In genomic region chr17:50268632-50269287, GRCh38 we compare ENCODE assay signal across 22 cellular contexts. TPM values are rescaled to one million over a fixed set of nuclear protein-coding genes. Genes with fewer than 3 reads are reported as not detected.
DNase-seq lines count a peak whose midpoint lies in the region; ATAC-seq, FAIRE-seq and TF ChIP-seq lines count a peak whose summit lies in the region.
"Had no signal": no experiment of that assay in that cellular context is flagged by ENCODE, and none has a peak within 500 bp of the region (broad histone marks: within the 10 kb centered on the region; RNA-seq: fewer than 3 reads in every experiment).

No MANE protein-coding gene starts in this region.

- H3K4me3 ChIP-seq in K562 = no peak overlapping the region
- no peak overlapping the region for H3K4me3 ChIP-seq in kidney (ENCODE audit: low read length in 2 of 2)
- H3K4me3 ChIP-seq in suprapubic skin = no peak overlapping the region
- H3K4me3 ChIP-seq: body of pancreas had no signal

- no peaks in the 10 kb centered on the region for H4K20me1 ChIP-seq in K562 (replicated peaks; ENCODE audit: control insufficient read depth, insufficient read depth, low read length)

- TF ChIP-seq EP300 in K562 (IDR thresholded peaks at IDR 0.05; ENCODE audit: low read length) = no peak
- TF ChIP-seq EP300 in suprapubic skin (IDR thresholded peaks at IDR 0.05) = no peak

- H3K9me1 ChIP-seq in K562 (ENCODE audit: control insufficient read depth, insufficient read depth, low read length) = no peaks in the 10 kb centered on the region

- no TSS peak for BruUV-seq in K562 (replicated peaks; lab: Mats Ljungman, UMichigan)

- no peak for ATAC-seq in K562
- ATAC-seq: body of pancreas; stimulated activated naive CD8-positive, alpha-beta T cell treated with anti-CD3 and anti-CD28 coated beads, Interleukin-15, Interleukin-2, amounts not matched to agents 100 U/mL and 50 U/mL, for 24 hours had no signal

- 12% methylated on average over 9 of the region's 9 CpGs for WGBS in K562 (ENCODE audit: insufficient coverage, low coverage, missing lambda C conversion rate)
- WGBS in suprapubic skin = 67% methylated on average over 9 of the region's 9 CpGs

- no peak overlapping the region for H3K27ac ChIP-seq in K562 (ENCODE audit: extremely low read depth, low read depth, low read length)
- no peak overlapping the region for H3K27ac ChIP-seq in kidney (ENCODE audit: low read depth in 2 of 2, low read length in 2 of 2)
- peak overlapping the region; percentile 26 for H3K27ac ChIP-seq in suprapubic skin
- H3K27ac ChIP-seq: 22Rv1, body of pancreas had no signal

- FAIRE-seq in K562 (lab: Jason Lieb, UNC) (no peak), kidney (lab: Jason Lieb, UNC) (no peak)
- FAIRE-seq: small intestine had no signal

- TF ChIP-seq CTCF in K562 (IDR thresholded peaks at IDR 0.05 in 2 of 3, conservative IDR thresholded peaks at IDR 0.05 in 1 of 3; ENCODE audit: insufficient read depth in 2 of 3, low read depth in 1 of 3, low read length in 3 of 3) (no peak), kidney (IDR thresholded peaks at IDR 0.05; ENCODE audit: borderline replicate concordance, extremely low read depth, insufficient read depth) (no peak), suprapubic skin (IDR thresholded peaks at IDR 0.05) (no peak)

- H3K27me3 ChIP-seq in K562 (ENCODE audit: control insufficient read depth in 2 of 2, insufficient read depth in 2 of 2, low read length in 2 of 2) = peaks cover 0 to 20% of the 10 kb centered on the region in 2 experiments; a peak in 4 of 5 replicates
- H3K27me3 ChIP-seq in suprapubic skin = peaks cover 6% of the 10 kb centered on the region

- H3K79me2 ChIP-seq in K562 (ENCODE audit: control insufficient read depth, insufficient read depth, low read length) = no peaks in the 10 kb centered on the region

- POLR2A ChIA-PET in K562 (lab: Yijun Ruan, JAX) = interaction anchor here (1.0 kb wide), 2 partner anchors 9 to 10 kb away, joined by 3 to 6 read pairs; no protein-coding TSS in a partner anchor

- no peak overlapping the region for H2AFZ ChIP-seq in K562 (ENCODE audit: low read depth, low read length)

- intact Hi-C loops in K562 (cut with micrococcal nuclease) = no loop called here
- intact Hi-C loops in kidney (cut with DNase I) = no loop called here

- CTCF ChIA-PET in K562 (lab: Yijun Ruan, JAX; ENCODE audit: low intra/inter-chr PET ratio) = interaction anchor here (6.8 kb wide), 1 partner anchor 68 kb away, joined by 147 read pairs; the partner anchor contains the start of gene COL1A1

- DNase-seq in activated CD4-positive, CD25-positive, alpha-beta regulatory T cell treated with anti-CD3 and anti-CD28 coated beads, Interleukin-2, amount 50 U/mL, for 72 hours = peak; percentile 4
- DNase-seq in activated CD4-positive, CD25-positive, alpha-beta regulatory T cell (lab: John Stamatoyannopoulos, UW) = no peak
- DNase-seq in K562 (ENCODE audit: extremely low read depth in 1 of 4, low spot score in 3 of 4) (peak in 1 of 4 experiments; percentile 5), kidney (peak; percentile 19), suprapubic skin (ENCODE audit: low spot score in 2 of 2) (peak in 1 of 2 donors; percentile 55), NCI-H2029 treated with DMSO at 0.1 percent for 48 hours (lab: John Stamatoyannopoulos, UW) (no peak), OCI-M1 (lab: John Stamatoyannopoulos, UW) (no peak), nucleus accumbens (lab: John Stamatoyannopoulos, UW) (no peak)
- DNase-seq: activated CD4-positive, alpha-beta T cell treated with anti-CD3 and anti-CD28 coated beads, Interleukin-2, amount 50 U/mL, for 4 hours; activated gamma-delta T cell; body of pancreas; CD4-positive, alpha-beta memory T cell; effector CD8-positive, alpha-beta T cell; EL; foreskin fibroblast; mesendoderm; NCI-H1092; NCI-H2171 treated with DMSO at 0.1 percent for 48 hours; SHP77; small intestine; stimulated activated naive CD8-positive, alpha-beta T cell treated with anti-CD3 and anti-CD28 coated beads, Interleukin-15, Interleukin-2, amounts not matched to agents 100 U/mL and 50 U/mL, for 24 hours had no signal

- TF ChIP-seq POLR2A in K562 (conservative IDR thresholded peaks at IDR 0.05) = no peak
- no peak for TF ChIP-seq POLR2A in suprapubic skin (IDR thresholded peaks at IDR 0.05)

- no peaks in the 10 kb centered on the region for H3K36me3 ChIP-seq in K562 (ENCODE audit: control insufficient read depth, insufficient read depth, low read length)
- H3K36me3 ChIP-seq in kidney (ENCODE audit: control insufficient read depth in 1 of 2, insufficient read depth in 2 of 2, low read length in 2 of 2) = no peaks in the 10 kb centered on the region
- no peaks in the 10 kb centered on the region for H3K36me3 ChIP-seq in suprapubic skin

- in situ Hi-C loops in K562 (cut with MboI) = no loop called here

- H3K9ac ChIP-seq in K562 (ENCODE audit: insufficient read depth in 1 of 2, low read depth in 2 of 2, low read length in 2 of 2) = no peak overlapping the region
- H3K9ac ChIP-seq in kidney (ENCODE audit: low read length in 2 of 2) = no peak overlapping the region

- H3K4me2 ChIP-seq in K562 (ENCODE audit: insufficient read depth, low read length) = no peak overlapping the region

- TF ChIP-seq RAD21 in K562 (CRISPR knock-in tag; conservative IDR thresholded peaks at IDR 0.05 in 1 of 2, IDR thresholded peaks at IDR 0.05 in 1 of 2) = no peak

- H3K9me3 ChIP-seq in K562 (replicated peaks; ENCODE audit: control insufficient read depth, insufficient read depth, low read depth, low read length) (no peaks in the 10 kb centered on the region), kidney (ENCODE audit: control insufficient read depth in 1 of 2, low read length in 2 of 2) (no peaks in the 10 kb centered on the region), suprapubic skin (no peaks in the 10 kb centered on the region)
- H3K9me3 ChIP-seq: body of pancreas had no signal

- H3K4me1 ChIP-seq in K562 (replicated peaks in 1 of 2; ENCODE audit: control insufficient read depth in 2 of 2, insufficient read depth in 2 of 2, low read length in 2 of 2) (peaks cover 12 to 36% of the 10 kb centered on the region in 2 experiments), kidney (ENCODE audit: control insufficient read depth in 1 of 2, insufficient read depth in 1 of 2, low read depth in 1 of 2, low read length in 2 of 2) (peaks cover 0 to 6% of the 10 kb centered on the region in 2 donors), suprapubic skin (peaks cover 65% of the 10 kb centered on the region)

TF ChIP-seq in K562, 482 proteins besides CTCF, POLR2A, EP300 and RAD21:
- TF ChIP-seq ZFP36 (IDR thresholded peaks at IDR 0.05; ENCODE audit: low read depth, low read length, partially characterized antibody) (peak; percentile 76), U2AF2 (optimal IDR thresholded peaks at IDR 0.05; ENCODE audit: low read depth, low read length) (no peak), MCM3 (IDR thresholded peaks at IDR 0.05) (no peak)

RNA-seq across cellular contexts. Expression of gene TMEM92, which starts 5.5 kb away (rescaled TPM):
- 0.62 and 2.3 TPM in 2 replicates for total RNA-seq in K562 (2011; cell fraction: chromatin; rRNA removed; ENCODE audit: low replicate concordance)
- 0.79 and 2.2 TPM in 2 replicates for total RNA-seq in K562 (2011; cell fraction: nucleolus; rRNA removed)
- 0.44 and 1.2 TPM in 2 replicates for total RNA-seq in K562 (2011; cell fraction: nucleoplasm; rRNA removed)
- total RNA-seq in K562 (2014; rRNA removed) (0.32 TPM in 1 of 2 replicates, not detected in the other), K562 (2014; rRNA removed; fragmentation: Illumina TruSeq; extraction: Trizol) (0.10 and 0.18 TPM in 2 replicates), K562 (2015; rRNA removed; fragmentation: Illumina TruSeq; extraction: Trizol) (0.14 and 0.23 TPM in 2 replicates), K562 (2021) (0.40 and 0.47 TPM in 2 replicates), kidney (2.4 TPM), suprapubic skin (1 to 10 TPM in 1 of 4 donors, not detected in 3; 1.3 TPM)
- polyA plus RNA-seq in K562 (2011; rRNA removed) (0.22 and 1.1 TPM in 2 replicates), K562 (2014; fragmentation: Illumina TruSeq; extraction: Trizol) (2.1 and 2.6 TPM in 2 replicates), K562 (2014; fragmentation: Nextera tagmentation; extraction: Ambion mirVana) (under 1 TPM; 0.59 to 0.81 TPM), K562 (2014; rRNA removed) (0.09 and 0.49 TPM in 2 replicates), kidney (ENCODE audit: insufficient read depth, low read depth, low replicate concordance) (not detected)
- polyA plus RNA-seq in K562 (2011; cell fraction: cytosol; rRNA removed) = 1.3 and 3.2 TPM in 2 replicates
- polyA plus RNA-seq in K562 (2011; cell fraction: nucleus; rRNA removed) = 1.1 and 1.2 TPM in 2 replicates
- polyA plus RNA-seq in K562 (2012) = 0.73 and 2.3 TPM in 2 replicates
- 0.32 and 0.60 TPM in 2 replicates for polyA minus RNA-seq in K562 (2011; rRNA and poly(A)+ RNA removed)
- polyA minus RNA-seq in K562 (2011; cell fraction: cytosol; rRNA and poly(A)+ RNA removed) = 0.64 and 2.3 TPM in 2 replicates
- polyA minus RNA-seq in K562 (2011; cell fraction: nucleus; rRNA and poly(A)+ RNA removed) = 1.1 and 3.0 TPM in 2 replicates
- total RNA-seq: body of pancreas; CD4-positive, alpha-beta memory T cell had no signal
- polyA plus RNA-seq: CD4-positive, alpha-beta memory T cell had no signal

Comparison
In these comparisons a context has a peak if more than half of its experiments do, and no peak if none do; other contexts are left out.
1. DNase-seq: peak in activated CD4-positive, CD25-positive, alpha-beta regulatory T cell treated with anti-CD3 and anti-CD28 coated beads, Interleukin-2, amount 50 U/mL, for 72 hours (single experiment) and kidney (single experiment); none in activated CD4-positive, CD25-positive, alpha-beta regulatory T cell (0 of 4), NCI-H2029 treated with DMSO at 0.1 percent for 48 hours (single experiment), OCI-M1 (single experiment) and nucleus accumbens (0 of 56).